In genomic region chr6:83199173-83199864, GRCh38 we compare ENCODE assay signal across 13 cellular contexts. TPM values are rescaled to one million over a fixed set of nuclear protein-coding genes. Genes with fewer than 3 reads are reported as not detected.
DNase-seq lines count a peak whose midpoint lies in the region; ATAC-seq, FAIRE-seq and TF ChIP-seq lines count a peak whose summit lies in the region.
"Had no signal": no experiment of that assay in that cellular context is flagged by ENCODE, and none has a peak within 500 bp of the region (broad histone marks: within the 10 kb centered on the region; RNA-seq: fewer than 3 reads in every experiment).

No MANE protein-coding gene starts in this region.

- TF ChIP-seq CTCF in bronchial epithelial cell (IDR thresholded peaks at IDR 0.05; ENCODE audit: insufficient read depth, low read length, severe bottlenecking) (no peak), left lung (IDR thresholded peaks at IDR 0.05) (no peak)

- peaks cover 0 to 1% of the 10 kb centered on the region in 2 donors for H3K4me1 ChIP-seq in left lung

- H3K36me3 Mint-ChIP-seq in activated naive CD4-positive, alpha-beta T cell treated with anti-CD3 and anti-CD28 coated beads, Interleukin-2, amount 50 U/mL, for 72 hours: no peaks in the 10 kb centered on the region

- no peaks in the 10 kb centered on the region for H3K36me3 ChIP-seq in bronchial epithelial cell (ENCODE audit: control insufficient read depth, insufficient read depth, low read length)
- no peaks in the 10 kb centered on the region for H3K36me3 ChIP-seq in left lung
- H3K36me3 ChIP-seq: vagina had no signal

- H3K9me3 Mint-ChIP-seq in activated naive CD4-positive, alpha-beta T cell treated with anti-CD3 and anti-CD28 coated beads, Interleukin-2, amount 50 U/mL, for 72 hours: no peaks in the 10 kb centered on the region
- H3K9me3 Mint-ChIP-seq: activated naive CD4-positive, alpha-beta T cell treated with anti-CD3 and anti-CD28 coated beads, Interleukin-2, amount 50 U/mL, for 24 hours had no signal

- no peak for DNase-seq in activated naive CD4-positive, alpha-beta T cell treated with anti-CD3 and anti-CD28 coated beads, Interleukin-2, amount 50 U/mL, for 72 hours (ENCODE audit: low spot score in 2 of 2)
- DNase-seq in activated naive CD4-positive, alpha-beta T cell (lab: John Stamatoyannopoulos, UW): no peak
- DNase-seq in bronchial epithelial cell (ENCODE audit: low read depth): peak; percentile 20
- no peak for DNase-seq in stimulated activated naive CD8-positive, alpha-beta T cell treated with anti-CD3 and anti-CD28 coated beads, Interleukin-15, Interleukin-2, amounts not matched to agents 100 U/mL and 50 U/mL, for 24 hours
- no peak for DNase-seq in DMS153 treated with DMSO at 0.1 percent for 48 hours (lab: John Stamatoyannopoulos, UW; ENCODE audit: unreplicated experiment)
- DNase-seq in left lung: no peak
- no peak for DNase-seq in stimulated activated CD4-positive, alpha-beta T cell treated with anti-CD3 and anti-CD28 coated beads, Interleukin-2, amount 100 ng/mL, for 24 hours
- DNase-seq: left colon, NCI-H2081 treated with DMSO at 0.1 percent for 48 hours had no signal

- peak overlapping the region in 1 of 2 donors; percentile 33 for H3K27ac Mint-ChIP-seq in activated naive CD4-positive, alpha-beta T cell treated with anti-CD3 and anti-CD28 coated beads, Interleukin-2, amount 50 U/mL, for 72 hours
- H3K27ac Mint-ChIP-seq: activated naive CD4-positive, alpha-beta T cell treated with anti-CD3 and anti-CD28 coated beads, Interleukin-2, amount 50 U/mL, for 24 hours had no signal

- H3K27ac ChIP-seq in left lung: no peak overlapping the region
- H3K27ac ChIP-seq: gastroesophageal sphincter, vagina had no signal

- H3K4me3 ChIP-seq in bronchial epithelial cell (ENCODE audit: low read depth, low read length): no peak overlapping the region
- H3K4me3 ChIP-seq in left lung: no peak overlapping the region
- H3K4me3 ChIP-seq: gastroesophageal sphincter, vagina had no signal

- intact Hi-C loops in left lung (cut with DNase I): no loop called here

- peak; percentile 68 to 82 for ATAC-seq in activated naive CD4-positive, alpha-beta T cell treated with anti-CD3 and anti-CD28 coated beads, Interleukin-2, amount 50 U/mL, for 72 hours
- ATAC-seq in HG02870 (IDR thresholded peaks at IDR 0.05; ENCODE audit: unreplicated experiment): peak; percentile 80
- peak; percentile 68 for ATAC-seq in stimulated activated naive CD8-positive, alpha-beta T cell treated with anti-CD3 and anti-CD28 coated beads, Interleukin-15, Interleukin-2, amounts not matched to agents 100 U/mL and 50 U/mL, for 24 hours
- ATAC-seq in left lung: no peak
- ATAC-seq: gastroesophageal sphincter had no signal

- H3K27me3 ChIP-seq in bronchial epithelial cell (ENCODE audit: control insufficient read depth, insufficient read depth, low read length) (no peaks in the 10 kb centered on the region), left lung (peaks cover 0 to under 1% of the 10 kb centered on the region in 2 donors)
- H3K27me3 ChIP-seq: gastroesophageal sphincter, vagina had no signal

- H3K9me3 ChIP-seq in left lung: no peaks in the 10 kb centered on the region
- H3K9me3 ChIP-seq: gastroesophageal sphincter, vagina had no signal

- FAIRE-seq in bronchial epithelial cell (lab: Jason Lieb, UNC): no peak

RNA-seq across cellular contexts. Expression of gene RWDD2A, which starts 6.2 kb away (rescaled TPM):
- total RNA-seq in activated naive CD4-positive, alpha-beta T cell treated with anti-CD3 and anti-CD28 coated beads, Interleukin-2, amount 50 U/mL, for 72 hours: 1 to 10 TPM in 1 of 2 donors, under 1 TPM in 1; 0.77 to 2.3 TPM
- total RNA-seq in bronchial epithelial cell: 1.8 and 2.9 TPM in 2 replicates
- 1 to 10 TPM; 2.5 to 3.8 TPM for total RNA-seq in left lung

RNA-seq across cellular contexts. Expression of gene PGM3, which starts 6.3 kb away (rescaled TPM):
- total RNA-seq in activated naive CD4-positive, alpha-beta T cell treated with anti-CD3 and anti-CD28 coated beads, Interleukin-2, amount 50 U/mL, for 72 hours: 10 to 100 TPM; 24.4 to 25.0 TPM
- 97.7 and 101 TPM in 2 replicates for total RNA-seq in bronchial epithelial cell
- 10 to 100 TPM; 44.0 to 61.8 TPM for total RNA-seq in left lung
